16 cellular contexts compared by ENCODE assay signal in the genomic region with DNA sequence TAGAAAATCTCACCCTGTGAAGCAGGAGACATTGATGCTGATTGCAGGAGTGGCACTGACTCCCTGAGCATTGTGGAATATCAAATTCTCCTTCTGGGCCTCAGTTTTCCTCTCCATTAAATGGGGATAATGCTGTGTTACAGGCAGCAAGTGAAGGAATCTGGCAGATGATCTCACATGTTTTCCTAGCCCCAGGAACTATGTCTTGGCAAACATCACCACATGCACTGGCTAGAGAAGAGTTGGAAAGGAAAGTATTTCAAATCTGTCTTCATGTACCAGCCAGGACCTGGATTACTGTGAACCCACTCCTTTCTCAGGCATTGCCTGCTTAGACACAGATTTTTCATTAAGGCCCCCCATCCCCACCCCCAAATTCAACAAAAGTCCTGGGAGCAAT. TPM values are rescaled to one million over a fixed set of nuclear protein-coding genes. Genes with fewer than 3 reads are reported as not detected.
DNase-seq lines count a peak whose midpoint lies in the region; TF ChIP-seq lines count a peak whose summit lies in the region.
"Had no signal": no experiment of that assay in that cellular context is flagged by ENCODE, and none has a peak within 500 bp of the region (broad histone marks: within the 10 kb centered on the region; RNA-seq: fewer than 3 reads in every experiment).

No MANE protein-coding gene starts in this region.

- H3K36me3 Mint-ChIP-seq in activated CD4-positive, alpha-beta T cell treated with anti-CD3 and anti-CD28 coated beads, Interleukin-2, amount 10 ng/mL, durations not matched to agents 24 days and 14 days (ENCODE audit: low read depth), result no peaks in the 10 kb centered on the region
- no peaks in the 10 kb centered on the region for H3K36me3 Mint-ChIP-seq in H9 (ENCODE audit: insufficient read depth in 1 of 3, low read depth in 3 of 3)
- H3K36me3 Mint-ChIP-seq: CD4-positive, alpha-beta memory T cell had no signal

- H3K18ac ChIP-seq in mesendoderm (ENCODE audit: low read length) (no peak overlapping the region), H9 (ENCODE audit: insufficient read length, low read depth, low read length) (no peak overlapping the region)

- H3K9me3 ChIP-seq in H9 (ENCODE audit: control insufficient read depth, low read depth, low read length), result no peaks in the 10 kb centered on the region

- H2BK20ac ChIP-seq in H9 (ENCODE audit: low read depth, low read length, poor library complexity, severe bottlenecking), result no peak overlapping the region

- H2BK120ac ChIP-seq in mesendoderm (ENCODE audit: low read depth, low read length) (no peak overlapping the region), H9 (ENCODE audit: low read depth, low read length, poor library complexity, severe bottlenecking) (no peak overlapping the region)

- no peak overlapping the region for H3K4me2 ChIP-seq in mesendoderm (ENCODE audit: low read length)
- no peak overlapping the region for H3K4me2 ChIP-seq in H9 (ENCODE audit: insufficient read depth, insufficient read length, low read length)
- H3K4me2 ChIP-seq: GM23338 had no signal

- H3K4ac ChIP-seq in mesendoderm (ENCODE audit: low read depth, low read length) (no peak overlapping the region), H9 (ENCODE audit: low read depth, low read length) (no peak overlapping the region)

- no peak overlapping the region for H3K23ac ChIP-seq in mesendoderm (ENCODE audit: low read length)
- H3K23ac ChIP-seq in H9 (ENCODE audit: insufficient read length, low read depth, low read length), result no peak overlapping the region

- intact Hi-C loops in activated CD4-positive, alpha-beta T cell treated with anti-CD3 and anti-CD28 coated beads, Interleukin-2, amount 10 ng/mL, durations not matched to agents 24 days and 14 days (cut with micrococcal nuclease), result loop anchor here (5.0 kb wide), 2 partner anchors 57 to 103 kb away; a partner anchor contains a TSS

- no peak overlapping the region for H4K91ac ChIP-seq in H9 (ENCODE audit: insufficient read length, low read depth, low read length)

- H3K4me1 ChIP-seq in mesendoderm (ENCODE audit: control insufficient read depth, low read depth, low read length) (no peaks in the 10 kb centered on the region), H9 (ENCODE audit: insufficient read depth, low read length) (no peaks in the 10 kb centered on the region)

- DNase-seq in activated CD4-positive, alpha-beta T cell treated with anti-CD3 and anti-CD28 coated beads, Interleukin-2, amount 10 ng/mL, durations not matched to agents 24 days and 14 days, result peak; percentile 27
- DNase-seq in activated CD4-positive, alpha-beta T cell treated with anti-CD3 and anti-CD28 coated beads, Interleukin-2, amount 50 U/mL, for 4 hours, result no peak
- DNase-seq in ecto neural progenitor cell (ENCODE audit: low spot score), result peak; percentile 6
- no peak for DNase-seq in mesendoderm
- no peak for DNase-seq in stimulated activated naive CD4-positive, alpha-beta T cell treated with Interleukin-2 at 50 U/mL for 16 hours (lab: John Stamatoyannopoulos, UW)
- DNase-seq in H9, result no peak
- DNase-seq: Calu3; CD4-positive, alpha-beta memory T cell; KG1; NCI-H1417 treated with DMSO at 0.1 percent for 48 hours; NCI-H2029; NCI-H2171; NCI-H446 treated with DMSO at 0.1 percent for 48 hours had no signal

- H3K9me3 Mint-ChIP-seq in activated CD4-positive, alpha-beta T cell treated with anti-CD3 and anti-CD28 coated beads, Interleukin-2, amount 10 ng/mL, durations not matched to agents 24 days and 14 days, result no peaks in the 10 kb centered on the region
- no peaks in the 10 kb centered on the region for H3K9me3 Mint-ChIP-seq in H9
- H3K9me3 Mint-ChIP-seq: CD4-positive, alpha-beta memory T cell; GM23338 had no signal

- no peaks in the 10 kb centered on the region for H3K79me1 ChIP-seq in mesendoderm (ENCODE audit: low read length)
- no peaks in the 10 kb centered on the region for H3K79me1 ChIP-seq in H9 (ENCODE audit: insufficient read depth, low read depth, low read length, poor library complexity, severe bottlenecking)

- no peak overlapping the region for H3K14ac ChIP-seq in H9 (ENCODE audit: insufficient read depth, low read length)

- H2BK15ac ChIP-seq in mesendoderm (replicated peaks; ENCODE audit: low read depth) (no peak overlapping the region), H9 (ENCODE audit: low read depth, low read length) (no peak overlapping the region)

- H3K79me2 ChIP-seq in mesendoderm (ENCODE audit: control insufficient read depth, insufficient read depth, low read length), result no peaks in the 10 kb centered on the region
- no peaks in the 10 kb centered on the region for H3K79me2 ChIP-seq in H9 (ENCODE audit: insufficient read depth, low read length)

- H3K27me3 ChIP-seq in mesendoderm (ENCODE audit: insufficient read depth, low read length, poor library complexity), result no peaks in the 10 kb centered on the region
- no peaks in the 10 kb centered on the region for H3K27me3 ChIP-seq in H9 (ENCODE audit: insufficient read depth, low read length)

- H3K9ac ChIP-seq in mesendoderm (ENCODE audit: low read length), result no peak overlapping the region
- H3K9ac ChIP-seq in H9 (ENCODE audit: extremely low read depth, insufficient read length, low read length), result no peak overlapping the region

- H3K56ac ChIP-seq in mesendoderm (ENCODE audit: low read length) (no peak overlapping the region), H9 (ENCODE audit: insufficient read length, low read depth, low read length) (no peak overlapping the region)

- H3K4me3 ChIP-seq in mesendoderm (ENCODE audit: low read length), result no peak overlapping the region
- H3K4me3 ChIP-seq: GM23338 had no signal

- H2BK12ac ChIP-seq in H9 (ENCODE audit: insufficient read length, low read depth, low read length), result no peak overlapping the region

- H3K4me3 Mint-ChIP-seq in activated CD4-positive, alpha-beta T cell treated with anti-CD3 and anti-CD28 coated beads, Interleukin-2, amount 10 ng/mL, durations not matched to agents 24 days and 14 days, result no peak overlapping the region
- no peak overlapping the region for H3K4me3 Mint-ChIP-seq in H9
- H3K4me3 Mint-ChIP-seq: CD4-positive, alpha-beta memory T cell; GM23338 had no signal

- no peak for TF ChIP-seq CTCF in H9 (conservative IDR thresholded peaks at IDR 0.05)

- peaks cover 41% of the 10 kb centered on the region for H3K4me1 Mint-ChIP-seq in activated CD4-positive, alpha-beta T cell treated with anti-CD3 and anti-CD28 coated beads, Interleukin-2, amount 10 ng/mL, durations not matched to agents 24 days and 14 days
- H3K4me1 Mint-ChIP-seq in H9, result peaks cover 0 to 5% of the 10 kb centered on the region in 2 experiments; a peak in 3 of 4 replicates
- H3K4me1 Mint-ChIP-seq: CD4-positive, alpha-beta memory T cell; GM23338 had no signal

- H2AFZ ChIP-seq in H9 (ENCODE audit: low read length), result no peak overlapping the region
- H2AFZ ChIP-seq: GM23338 had no signal

- H2AK5ac ChIP-seq in mesendoderm (ENCODE audit: low read length) (no peak overlapping the region), H9 (ENCODE audit: insufficient read length, low read length) (no peak overlapping the region)

- H4K5ac ChIP-seq in mesendoderm (ENCODE audit: low read length) (no peak overlapping the region), H9 (ENCODE audit: insufficient read length, low read depth, low read length) (no peak overlapping the region)

- no peak overlapping the region for H3K27ac Mint-ChIP-seq in activated CD4-positive, alpha-beta T cell treated with anti-CD3 and anti-CD28 coated beads, Interleukin-2, amount 10 ng/mL, durations not matched to agents 24 days and 14 days
- no peak overlapping the region for H3K27ac Mint-ChIP-seq in H9
- H3K27ac Mint-ChIP-seq: CD4-positive, alpha-beta memory T cell; GM23338 had no signal

- peak overlapping the region; percentile 49 for H2BK5ac ChIP-seq in mesendoderm (ENCODE audit: low read length)
- no peak overlapping the region for H2BK5ac ChIP-seq in H9 (ENCODE audit: insufficient read length, low read length)

- H3K27ac ChIP-seq in mesendoderm (ENCODE audit: low read depth, low read length) (no peak overlapping the region), H9 (ENCODE audit: insufficient read length, low read depth, low read length) (no peak overlapping the region)
- H3K27ac ChIP-seq: 22Rv1, RWPE1 had no signal

- H4K8ac ChIP-seq in mesendoderm (ENCODE audit: low read depth, low read length) (no peak overlapping the region), H9 (replicated peaks; ENCODE audit: insufficient read length, low read depth, low read length) (no peak overlapping the region)

- H3T11ph ChIP-seq in H9 (ENCODE audit: low read length), result no peak overlapping the region

- no peaks in the 10 kb centered on the region for H3K36me3 ChIP-seq in mesendoderm (ENCODE audit: control insufficient read depth, insufficient read depth, low read length)

- H4K20me1 ChIP-seq in H9 (ENCODE audit: control insufficient read depth, insufficient read depth, insufficient read length), result no peaks in the 10 kb centered on the region

- peaks cover 8% of the 10 kb centered on the region for H3K27me3 Mint-ChIP-seq in activated CD4-positive, alpha-beta T cell treated with anti-CD3 and anti-CD28 coated beads, Interleukin-2, amount 10 ng/mL, durations not matched to agents 24 days and 14 days
- peaks cover 6% of the 10 kb centered on the region for H3K27me3 Mint-ChIP-seq in H9 (ENCODE audit: low read depth)

- no peaks in the 10 kb centered on the region for H3K23me2 ChIP-seq in H9 (ENCODE audit: insufficient read length, low read depth, low read length, poor library complexity, severe bottlenecking)

RNA-seq across cellular contexts. Expression of a gene that starts 13.6 kb away (rescaled TPM):
- total RNA-seq in activated CD4-positive, alpha-beta T cell treated with anti-CD3 and anti-CD28 coated beads, Interleukin-2, amount 10 ng/mL, durations not matched to agents 24 days and 14 days, result not detected in 2 replicates
- polyA plus RNA-seq in mesendoderm (2013, experiment 1 of 2), result not detected
- polyA plus RNA-seq in mesendoderm (2013, experiment 2 of 2), result not detected
- not detected in 2 replicates for total RNA-seq in H9 (2021)
- total RNA-seq: Calu3; CD4-positive, alpha-beta memory T cell; GM23338 had no signal
- polyA plus RNA-seq: CD4-positive, alpha-beta memory T cell; GM23338 had no signal

RNA-seq across cellular contexts. Expression of a gene that starts 20.1 kb away (rescaled TPM):
- not detected in 2 replicates for total RNA-seq in activated CD4-positive, alpha-beta T cell treated with anti-CD3 and anti-CD28 coated beads, Interleukin-2, amount 10 ng/mL, durations not matched to agents 24 days and 14 days
- 0.03 TPM for polyA plus RNA-seq in mesendoderm (2013, experiment 1 of 2)
- not detected for polyA plus RNA-seq in mesendoderm (2013, experiment 2 of 2)
- total RNA-seq in H9 (2021), result not detected in 2 replicates
- total RNA-seq: Calu3; CD4-positive, alpha-beta memory T cell; GM23338 had no signal
- polyA plus RNA-seq: CD4-positive, alpha-beta memory T cell; GM23338 had no signal

RNA-seq across cellular contexts. Expression of a gene that starts 35.6 kb away (rescaled TPM):
- not detected in 2 replicates for total RNA-seq in activated CD4-positive, alpha-beta T cell treated with anti-CD3 and anti-CD28 coated beads, Interleukin-2, amount 10 ng/mL, durations not matched to agents 24 days and 14 days
- polyA plus RNA-seq in mesendoderm (2013, experiment 1 of 2), result not detected
- polyA plus RNA-seq in mesendoderm (2013, experiment 2 of 2), result not detected
- not detected in 2 replicates for total RNA-seq in H9 (2021)
- total RNA-seq: Calu3; CD4-positive, alpha-beta memory T cell; GM23338 had no signal
- polyA plus RNA-seq: CD4-positive, alpha-beta memory T cell; GM23338 had no signal

RNA-seq across cellular contexts. Expression of a gene that starts 50.5 kb away (rescaled TPM):
- 0.28 TPM in 1 of 2 replicates, not detected in the other for total RNA-seq in activated CD4-positive, alpha-beta T cell treated with anti-CD3 and anti-CD28 coated beads, Interleukin-2, amount 10 ng/mL, durations not matched to agents 24 days and 14 days
- 17.3 TPM for polyA plus RNA-seq in mesendoderm (2013, experiment 1 of 2)
- 16.7 TPM for polyA plus RNA-seq in mesendoderm (2013, experiment 2 of 2)
- total RNA-seq in H9 (2021), result 1.4 and 1.6 TPM in 2 replicates
- polyA plus RNA-seq: CD4-positive, alpha-beta memory T cell had no signal

RNA-seq across cellular contexts. Expression of a gene that starts 50.7 kb away (rescaled TPM):
- total RNA-seq in activated CD4-positive, alpha-beta T cell treated with anti-CD3 and anti-CD28 coated beads, Interleukin-2, amount 10 ng/mL, durations not matched to agents 24 days and 14 days, result not detected in 2 replicates
- not detected for polyA plus RNA-seq in mesendoderm (2013, experiment 1 of 2)
- polyA plus RNA-seq in mesendoderm (2013, experiment 2 of 2), result not detected
- not detected in 2 replicates for total RNA-seq in H9 (2021)
- total RNA-seq: Calu3; CD4-positive, alpha-beta memory T cell; GM23338 had no signal
- polyA plus RNA-seq: CD4-positive, alpha-beta memory T cell; GM23338 had no signal

Comparison
In these comparisons a context has a peak if more than half of its experiments do, and no peak if none do; other contexts are left out.
1. DNase-seq: peak in activated CD4-positive, alpha-beta T cell treated with anti-CD3 and anti-CD28 coated beads, Interleukin-2, amount 10 ng/mL, durations not matched to agents 24 days and 14 days (single experiment) and ecto neural progenitor cell (single experiment); none in activated CD4-positive, alpha-beta T cell treated with anti-CD3 and anti-CD28 coated beads, Interleukin-2, amount 50 U/mL, for 4 hours (0 of 2), mesendoderm (single experiment), stimulated activated naive CD4-positive, alpha-beta T cell treated with Interleukin-2 at 50 U/mL for 16 hours (single experiment) and H9 (single experiment).